In the genomic region with DNA sequence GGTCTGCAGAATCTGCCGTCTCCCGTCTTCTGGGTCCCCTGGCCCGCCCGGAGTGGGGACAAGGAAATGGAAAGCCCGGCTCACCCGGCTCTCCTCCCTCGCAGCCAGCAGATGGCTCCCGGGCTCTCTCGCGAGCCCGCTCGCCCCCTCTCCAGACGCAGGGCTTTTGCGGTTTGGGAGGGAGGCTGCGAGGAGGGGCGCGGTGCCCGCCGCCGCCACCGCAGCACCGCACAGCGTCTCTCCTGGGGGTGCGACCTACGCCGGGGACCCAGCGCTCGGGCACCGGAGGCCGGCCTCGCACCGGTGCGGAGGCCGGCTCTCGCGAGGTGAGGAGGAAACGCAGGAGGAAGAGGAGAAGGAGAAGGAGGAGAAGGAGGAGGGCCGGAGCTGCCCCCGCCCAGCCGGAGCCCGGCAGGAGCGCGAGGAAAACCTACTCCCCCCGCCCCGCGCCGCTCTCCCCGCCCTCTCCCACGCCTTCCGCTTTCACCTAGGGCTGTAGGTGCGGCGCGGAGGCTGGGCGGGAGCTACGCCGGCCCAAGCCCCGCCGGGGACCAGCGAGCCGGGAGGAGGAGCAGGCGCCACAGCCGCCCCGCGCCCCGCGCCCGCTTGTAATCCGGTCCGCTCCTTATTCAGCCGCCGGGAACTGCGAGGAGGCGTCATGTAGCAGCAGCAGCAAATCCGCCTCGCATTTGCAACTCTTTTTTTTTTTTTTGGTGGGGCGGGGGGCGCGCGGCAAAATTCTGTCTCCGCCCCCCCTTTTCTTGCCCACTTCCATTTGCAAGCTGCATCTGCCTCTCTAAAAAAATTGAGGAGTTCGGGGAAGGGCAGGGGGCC, we compare ENCODE assay signal across 8 cellular contexts. TPM values are rescaled to one million over a fixed set of nuclear protein-coding genes. Genes with fewer than 3 reads are reported as not detected.
DNase-seq lines count a peak whose midpoint lies in the region; TF ChIP-seq lines count a peak whose summit lies in the region.

A gene (plus strand): TSS at position 461 of the 834 bp plus-strand sequence. CDS start 422 bp downstream, outside the sequence.

- WGBS in trophoblast cell (ENCODE audit: extremely low coverage, insufficient coverage, insufficient read length), result no CpG with 5 or more reads among the region's 81 CpGs
- 0 to 3% methylated on average over 43 to 69 of the region's 81 CpGs for WGBS in tibial nerve, 2 donors

- TF ChIP-seq CTCF in GM10266 (IDR thresholded peaks at IDR 0.05; ENCODE audit: control insufficient read depth, insufficient read depth, low read depth, missing control alignments), result peak; percentile 65
- TF ChIP-seq CTCF in tibial nerve (IDR thresholded peaks at IDR 0.05), result peak; percentile 65 to 90 (median 66)

- H3K4me1 ChIP-seq in trophoblast cell (ENCODE audit: control insufficient read depth in 1 of 2, insufficient read depth in 2 of 2, low read length in 2 of 2), result peaks cover 6 to 16% of the 10 kb centered on the region in 2 experiments
- peaks cover 0 to 44% (median 11%) of the 10 kb centered on the region in 4 donors for H3K4me1 ChIP-seq in tibial nerve

- TF ChIP-seq EP300 in tibial nerve (IDR thresholded peaks at IDR 0.05), result peak in 1 of 2 donors; percentile 60

- H3K36me3 ChIP-seq in trophoblast cell (ENCODE audit: control insufficient read depth in 1 of 2, insufficient read depth in 2 of 2, low read length in 2 of 2) (no peaks in the 10 kb centered on the region), tibial nerve (no peaks in the 10 kb centered on the region)

- peak within 1 kb of the TSS; percentile 98 for H2AFZ ChIP-seq in trophoblast cell (ENCODE audit: insufficient read depth, low read length, poor library complexity)

- peak within 1 kb of the TSS; percentile 97 for H4K8ac ChIP-seq in trophoblast cell (ENCODE audit: low read depth, low read length)

- peaks cover 14% of the 10 kb centered on the region for H3K79me1 ChIP-seq in trophoblast cell (ENCODE audit: low read length)

- H2BK12ac ChIP-seq in trophoblast cell (ENCODE audit: low read length), result peak within 1 kb of the TSS; percentile 92

- peak; percentile 86 for DNase-seq in GM10266 (ENCODE audit: extremely low spot score)
- peak; percentile 89 for DNase-seq in HEK293T (ENCODE audit: extremely low spot score)
- peak; percentile 89 for DNase-seq in NAMALWA (ENCODE audit: low spot score)
- DNase-seq in SKM-1 treated with dmso at 0.1 percent for 144 hours (lab: John Stamatoyannopoulos, UW; ENCODE audit: unreplicated experiment), result peak; percentile 74
- DNase-seq in activated naive CD8-positive, alpha-beta T cell treated with anti-CD3 and anti-CD28 coated beads, Interleukin-2, amount 50 U/mL, for 16 hours (ENCODE audit: low read depth, low spot score), result peak; percentile 34
- peak; percentile 84 for DNase-seq in cardiac septum (ENCODE audit: low spot score)
- DNase-seq in trophoblast cell, result peak; percentile 90 to 92
- peak; percentile 57 to 64 for DNase-seq in tibial nerve (ENCODE audit: low spot score in 2 of 2)

- H3K4me3 ChIP-seq in trophoblast cell (ENCODE audit: low read depth, low read length) (peak within 1 kb of the TSS; percentile 77), tibial nerve (peak within 1 kb of the TSS; percentile 71 to 90 (median 80))

- intact Hi-C loops in cardiac septum (cut with DNase I), result loop anchor here (1.0 to 5.0 kb wide), 3 partner anchors 211 to 323 kb away; no protein-coding TSS in a partner anchor

- H3K18ac ChIP-seq in trophoblast cell (ENCODE audit: low read length), result peak within 1 kb of the TSS; percentile 81

- H3K4ac ChIP-seq in trophoblast cell (ENCODE audit: low read depth, low read length), result peak within 1 kb of the TSS; percentile 67

- no peak for TF ChIP-seq POLR2A in tibial nerve (IDR thresholded peaks at IDR 0.05)

- H3K9ac ChIP-seq in trophoblast cell (ENCODE audit: low read length), result peak within 1 kb of the TSS; percentile 91

- H2BK5ac ChIP-seq in trophoblast cell (ENCODE audit: low read depth, low read length, poor library complexity), result peak within 1 kb of the TSS; percentile 97

- H4K12ac ChIP-seq in trophoblast cell (ENCODE audit: low read depth, low read length), result peak within 1 kb of the TSS; percentile 76

- peaks cover 8% of the 10 kb centered on the region for H3K79me2 ChIP-seq in trophoblast cell (ENCODE audit: control insufficient read depth, insufficient read depth, low read length, poor library complexity)

- peak within 1 kb of the TSS; percentile 88 for H3K27ac ChIP-seq in trophoblast cell (ENCODE audit: low read depth, low read length)
- peak within 1 kb of the TSS; percentile 32 to 88 (median 81) for H3K27ac ChIP-seq in tibial nerve

- peak within 1 kb of the TSS; percentile 97 for H2BK120ac ChIP-seq in trophoblast cell (ENCODE audit: insufficient read depth, low read length, poor library complexity)

- H3K27me3 ChIP-seq in trophoblast cell (ENCODE audit: insufficient read depth, low read length) (no peaks in the 10 kb centered on the region), tibial nerve (no peaks in the 10 kb centered on the region)

- H3K9me3 ChIP-seq in trophoblast cell (ENCODE audit: insufficient read depth, low read depth, low read length), result no peaks in the 10 kb centered on the region
- H3K9me3 ChIP-seq in tibial nerve, result no peaks in the 10 kb centered on the region

- peak within 1 kb of the TSS; percentile 98 for H4K91ac ChIP-seq in trophoblast cell (ENCODE audit: low read depth, low read length)

- H2AK5ac ChIP-seq in trophoblast cell (ENCODE audit: low read length), result no peak within 1 kb of the TSS

- CTCF ChIA-PET in HEK293T (lab: Yijun Ruan, JAX), result interaction anchor here (0.6 to 4.9 kb wide), 14 partner anchors 13 to 646 kb away, joined by 3 to 48 read pairs (median 3); no protein-coding TSS in a partner anchor

- H3K14ac ChIP-seq in trophoblast cell (ENCODE audit: low read length), result peak within 1 kb of the TSS; percentile 94

- POLR2A ChIA-PET in HEK293T (lab: Yijun Ruan, JAX), result interaction anchor here (0.6 to 2.1 kb wide), 10 partner anchors 8 to 226 kb away, joined by 3 to 8 read pairs (median 3); no protein-coding TSS in a partner anchor

- H3K23ac ChIP-seq in trophoblast cell (ENCODE audit: low read length), result no peak within 1 kb of the TSS

- peak within 1 kb of the TSS; percentile 94 for H3K4me2 ChIP-seq in trophoblast cell (ENCODE audit: low read length)

TF ChIP-seq in HEK293T, 16 proteins besides CTCF, POLR2A, EP300 and RAD21:
- no peak for TF ChIP-seq CTBP1 (IDR thresholded peaks at IDR 0.05; ENCODE audit: borderline replicate concordance)
- TF ChIP-seq, protein P1, sequence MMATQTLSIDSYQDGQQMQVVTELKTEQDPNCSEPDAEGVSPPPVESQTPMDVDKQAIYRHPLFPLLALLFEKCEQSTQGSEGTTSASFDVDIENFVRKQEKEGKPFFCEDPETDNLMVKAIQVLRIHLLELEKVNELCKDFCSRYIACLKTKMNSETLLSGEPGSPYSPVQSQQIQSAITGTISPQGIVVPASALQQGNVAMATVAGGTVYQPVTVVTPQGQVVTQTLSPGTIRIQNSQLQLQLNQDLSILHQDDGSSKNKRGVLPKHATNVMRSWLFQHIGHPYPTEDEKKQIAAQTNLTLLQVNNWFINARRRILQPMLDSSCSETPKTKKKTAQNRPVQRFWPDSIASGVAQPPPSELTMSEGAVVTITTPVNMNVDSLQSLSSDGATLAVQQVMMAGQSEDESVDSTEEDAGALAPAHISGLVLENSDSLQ (IDR thresholded peaks at IDR 0.05), result 0 out of 2 replicates have a peak, but pooled peaks have one; percentile 32
- TF ChIP-seq ZNF384 (IDR thresholded peaks at IDR 0.05), result peak; percentile 84
- peak; percentile 23; the same call in 1 of the 2 replicates for TF ChIP-seq L3MBTL2 (conservative IDR thresholded peaks at IDR 0.05)
- TF ChIP-seq FOXA1 (IDR thresholded peaks at IDR 0.05), result no peak

RNA-seq across cellular contexts. Expression of the gene that starts here (rescaled TPM):
- total RNA-seq in cardiac septum, result 7.5 TPM
- polyA plus RNA-seq in trophoblast cell (2013), result 14.3 and 14.6 TPM in 2 replicates
- total RNA-seq in tibial nerve, result 10 to 100 TPM; 29.1 to 43.5 (median 34.1) TPM

Comparison
In these comparisons a context has a peak if more than half of its experiments do, and no peak if none do; other contexts are left out.
1. Peak in every context shown above with its lines: DNase-seq, H3K4me3 ChIP-seq and H3K27ac ChIP-seq.
2. DNase-seq: peak in every context shown above with its lines; median percentile 91 in trophoblast cell; 89 in HEK293T; 89 in NAMALWA; 86 in GM10266; 84 in cardiac septum; 74 in SKM-1 treated with dmso at 0.1 percent for 144 hours; 60 in tibial nerve; 34 in activated naive CD8-positive, alpha-beta T cell treated with anti-CD3 and anti-CD28 coated beads, Interleukin-2, amount 50 U/mL, for 16 hours.